Comparison of ENCODE assay signal across 8 cellular contexts in the genomic region with DNA sequence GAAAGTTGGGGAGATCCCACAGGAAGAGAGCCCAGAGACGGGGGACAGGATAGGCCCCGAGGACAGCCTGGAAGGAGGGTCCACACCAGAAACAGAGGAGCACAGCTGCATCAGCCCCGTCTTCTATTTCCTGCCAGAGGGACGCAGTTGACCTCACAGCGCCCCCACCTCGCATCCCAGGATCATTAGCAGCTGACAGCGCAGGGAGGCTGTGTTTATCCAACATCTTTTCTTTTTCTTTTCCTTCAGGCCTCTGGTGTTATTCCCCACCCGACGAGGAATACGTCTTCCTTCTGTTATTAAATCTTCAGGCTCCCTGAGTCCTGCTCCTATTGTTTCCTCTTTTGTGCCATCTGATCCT.
DNase-seq lines count a peak whose midpoint lies in the region; ATAC-seq and TF ChIP-seq lines count a peak whose summit lies in the region.

No MANE protein-coding gene starts in this region.

- no peaks in the 10 kb centered on the region for H3K36me3 ChIP-seq in ascending aorta
- H3K36me3 ChIP-seq in testis (ENCODE audit: low read depth, missing control alignments), result no peaks in the 10 kb centered on the region

- intact Hi-C loops in ascending aorta (cut with DNase I) (loop anchor here (1.0 kb wide), 1 partner anchor 51 kb away; no protein-coding TSS in a partner anchor), testis (cut with DNase I; ENCODE audit: low total_unique reads) (no loop called here)

- H3K4me1 ChIP-seq in ascending aorta (no peaks in the 10 kb centered on the region), testis (peaks cover 2% of the 10 kb centered on the region)

- no peaks in the 10 kb centered on the region for H3K27me3 ChIP-seq in ascending aorta
- H3K27me3 ChIP-seq in testis, result peaks cover 3% of the 10 kb centered on the region

- no peak for TF ChIP-seq CTCF in ascending aorta (IDR thresholded peaks at IDR 0.05)
- no peak for TF ChIP-seq CTCF in testis (IDR thresholded peaks at IDR 0.05)

- TF ChIP-seq POLR2A in testis (IDR thresholded peaks at IDR 0.05), result no peak

- ATAC-seq in GM18873 (IDR thresholded peaks at IDR 0.05; ENCODE audit: low FRiP score, unreplicated experiment) (peak; percentile 32), HG03159 (IDR thresholded peaks at IDR 0.05; ENCODE audit: unreplicated experiment) (peak; percentile 32), HG03280 (IDR thresholded peaks at IDR 0.05; ENCODE audit: unreplicated experiment) (no peak)

- WGBS in testis, 2 donors, result 7 to 10% methylated on average over 10 of the region's 10 CpGs

- H3K27ac ChIP-seq in ascending aorta (peak overlapping the region in 1 of 2 donors; percentile 3), testis (peak overlapping the region in 1 of 2 donors; percentile 39)

- H3K4me3 ChIP-seq in ascending aorta, result peak overlapping the region; percentile 47 to 65
- H3K4me3 ChIP-seq in testis, result peak overlapping the region; percentile 34 to 38

- H3K9me3 ChIP-seq in ascending aorta, result peaks cover 0 to under 1% of the 10 kb centered on the region in 2 donors
- no peaks in the 10 kb centered on the region for H3K9me3 ChIP-seq in testis

- peak; percentile 28 for DNase-seq in Ammon's horn (ENCODE audit: low spot score)
- DNase-seq in ascending aorta (ENCODE audit: low spot score in 2 of 2), result no peak
- DNase-seq in islet precursor cell, result peak; percentile 79
- DNase-seq in testis, result peak; percentile 33
- no peak for DNase-seq in activated CD4-positive, alpha-beta T cell treated with anti-CD3 and anti-CD28 coated beads, Interleukin-2, amount 50 U/mL, for 1 hour

Comparison
In these comparisons a context has a peak if more than half of its experiments do, and no peak if none do; other contexts are left out.
1. DNase-seq: peak in Ammon's horn (single experiment), islet precursor cell (single experiment) and testis (single experiment); none in ascending aorta (0 of 2) and activated CD4-positive, alpha-beta T cell treated with anti-CD3 and anti-CD28 coated beads, Interleukin-2, amount 50 U/mL, for 1 hour (single experiment).